ENCODE assay signal across 11 cellular contexts in genomic region chr6:1611322-1611571, GRCh38. TPM values are rescaled to one million over a fixed set of nuclear protein-coding genes. Genes with fewer than 3 reads are reported as not detected.
DNase-seq lines count a peak whose midpoint lies in the region; ATAC-seq and TF ChIP-seq lines count a peak whose summit lies in the region.
"Had no signal": no experiment of that assay in that cellular context is flagged by ENCODE, and none has a peak within 500 bp of the region (broad histone marks: within the 10 kb centered on the region; RNA-seq: fewer than 3 reads in every experiment).

No MANE protein-coding gene starts in this region.

- peaks cover 13% of the 10 kb centered on the region for H3K4me1 ChIP-seq in Panc1 (ENCODE audit: control insufficient read depth, insufficient read depth, low read length)
- peaks cover 40 to 76% (median 68%) of the 10 kb centered on the region in 4 donors for H3K4me1 ChIP-seq in stomach
- peaks cover 44% of the 10 kb centered on the region for H3K4me1 ChIP-seq in effector memory CD4-positive, alpha-beta T cell (ENCODE audit: control insufficient read depth, insufficient read depth, low read length, poor library complexity, severe bottlenecking)

- no peak overlapping the region for H3K4me3 Mint-ChIP-seq in activated naive CD4-positive, alpha-beta T cell treated with anti-CD3 and anti-CD28 coated beads for 36 hours

- in situ Hi-C loops in Panc1 (cut with HindIII; ENCODE audit: low pct_unique_long_range_greater_than_20kb, low sequenced_read_pairs) = no loop called here

- no peak for TF ChIP-seq POLR2A in stomach (IDR thresholded peaks at IDR 0.05)

- 0 to 4% (median 3%) methylated on average over 13 to 38 of the region's 38 CpGs for WGBS in stomach, 5 donors

- H3K27ac ChIP-seq in Panc1 (ENCODE audit: low read length) = no peak overlapping the region
- H3K27ac ChIP-seq in stomach = peak overlapping the region in 2 of 5 donors; percentile 83 to 85
- H3K27ac ChIP-seq in effector memory CD4-positive, alpha-beta T cell (ENCODE audit: insufficient read depth, low read length, poor library complexity, severe bottlenecking) = no peak overlapping the region
- no peak overlapping the region for H3K27ac ChIP-seq in caudate nucleus (ENCODE audit: low read depth, low read length)

- no peak for TF ChIP-seq EP300 in stomach (IDR thresholded peaks at IDR 0.05)

- TF ChIP-seq CTCF in Panc1 (IDR thresholded peaks at IDR 0.05) = peak; percentile 85
- no peak for TF ChIP-seq CTCF in stomach (IDR thresholded peaks at IDR 0.05)

- no peak overlapping the region for H3K27ac Mint-ChIP-seq in activated naive CD4-positive, alpha-beta T cell treated with anti-CD3 and anti-CD28 coated beads for 36 hours

- peak; percentile 63 for ATAC-seq in Panc1

- H3K4me3 ChIP-seq in Panc1 (ENCODE audit: low read depth in 2 of 2, low read length in 2 of 2) (peak overlapping the region; percentile 62 to 79), stomach (peak overlapping the region; percentile 52 to 68 (median 64))
- no peak overlapping the region for H3K4me3 ChIP-seq in effector memory CD4-positive, alpha-beta T cell (ENCODE audit: insufficient read depth, low read depth, low read length, poor library complexity, severe bottlenecking)

- H3K27me3 ChIP-seq in Panc1 (ENCODE audit: control insufficient read depth, insufficient read depth, low read length) (peaks cover 3% of the 10 kb centered on the region; the same call in 1 of the 2 replicates), stomach (peaks cover 49 to 97% (median 83%) of the 10 kb centered on the region in 3 donors)
- H3K27me3 ChIP-seq in effector memory CD4-positive, alpha-beta T cell (replicated peaks; ENCODE audit: control insufficient read depth, insufficient read depth, low read length, poor library complexity, severe bottlenecking) = peaks cover 73% of the 10 kb centered on the region

- H3K27me3 Mint-ChIP-seq in activated naive CD4-positive, alpha-beta T cell treated with anti-CD3 and anti-CD28 coated beads for 36 hours (ENCODE audit: low read depth) = peaks cover 63% of the 10 kb centered on the region

- H3K9me3 ChIP-seq in Panc1 (ENCODE audit: control insufficient read depth, insufficient read depth, low read depth, low read length) (no peaks in the 10 kb centered on the region), stomach (peaks cover 0 to 4% (median 0%) of the 10 kb centered on the region in 4 donors)
- H3K9me3 ChIP-seq in effector memory CD4-positive, alpha-beta T cell (ENCODE audit: control insufficient read depth, low read length) = no peaks in the 10 kb centered on the region

- no peaks in the 10 kb centered on the region for H3K36me3 Mint-ChIP-seq in activated naive CD4-positive, alpha-beta T cell treated with anti-CD3 and anti-CD28 coated beads for 36 hours (ENCODE audit: low read depth)
- H3K36me3 Mint-ChIP-seq: activated naive CD8-positive, alpha-beta T cell; naive B cell had no signal

- CTCF ChIA-PET in Panc1 (lab: Charles Lee) = interaction anchor here (0.7 to 1.0 kb wide), 3 partner anchors 9 to 299 kb away, joined by 4 to 7 read pairs (median 6); no protein-coding TSS in a partner anchor
- CTCF ChIA-PET in activated naive CD4-positive, alpha-beta T cell treated with anti-CD3 and anti-CD28 coated beads for 36 hours (lab: Charles Lee) = interaction anchor here (1.5 kb wide), 1 partner anchor 493 kb away, joined by 5 read pairs; no protein-coding TSS in a partner anchor

- no peaks in the 10 kb centered on the region for H3K9me3 Mint-ChIP-seq in activated naive CD4-positive, alpha-beta T cell treated with anti-CD3 and anti-CD28 coated beads for 36 hours

- no TSS peak for BruUV-seq in Panc1 (replicated peaks; lab: Mats Ljungman, UMichigan)

- H3K36me3 ChIP-seq in Panc1 (ENCODE audit: control insufficient read depth, insufficient read depth, low read length) (no peaks in the 10 kb centered on the region), stomach (no peaks in the 10 kb centered on the region)
- H3K36me3 ChIP-seq in effector memory CD4-positive, alpha-beta T cell (ENCODE audit: control insufficient read depth, insufficient read depth, low read length) = no peaks in the 10 kb centered on the region

- POLR2A ChIA-PET in Panc1 (lab: Charles Lee) = interaction anchor here (0.7 to 1.0 kb wide), 2 partner anchors 13 to 498 kb away, joined by 3 to 6 read pairs; no protein-coding TSS in a partner anchor

- H3K4me1 Mint-ChIP-seq in activated naive CD4-positive, alpha-beta T cell treated with anti-CD3 and anti-CD28 coated beads for 36 hours (ENCODE audit: low read depth) = peaks cover 39% of the 10 kb centered on the region

- DNase-seq in NCI-H1417 (lab: John Stamatoyannopoulos, UW) (peak in 2 of 3 experiments; percentile 39 to 61), NCI-H1417 treated with DMSO at 0.1 percent for 48 hours (lab: John Stamatoyannopoulos, UW) (no peak), Panc1 (ENCODE audit: low read depth, low spot score) (no peak), fibroblast of peridontal ligament (ENCODE audit: extremely low read depth) (peak; percentile 35), stomach (no peak), caudate nucleus (lab: John Stamatoyannopoulos, UW) (no peak)
- DNase-seq in effector memory CD4-positive, alpha-beta T cell = no peak
- no peak for DNase-seq in activated naive CD4-positive, alpha-beta T cell treated with anti-CD3 and anti-CD28 coated beads for 36 hours
- DNase-seq: SHP77 treated with DMSO at 0.1 percent for 48 hours had no signal

- intact Hi-C loops in Panc1 (cut with micrococcal nuclease; ENCODE audit: unreplicated experiment) = no loop called here
- intact Hi-C loops in stomach (cut with DNase I; ENCODE audit: low total_unique reads) = no loop called here
- intact Hi-C loops in activated naive CD4-positive, alpha-beta T cell treated with anti-CD3 and anti-CD28 coated beads for 36 hours (cut with micrococcal nuclease) = loop anchor here (5.0 kb wide), 3 partner anchors 161 to 1451 kb away; no protein-coding TSS in a partner anchor

RNA-seq across cellular contexts. Expression of gene FOXC1, which starts 1.5 kb away (rescaled TPM):
- total RNA-seq in Panc1 (2021; ENCODE audit: unreplicated experiment) (6.7 TPM), stomach (1 to 10 TPM; 2.0 to 8.3 (median 4.7) TPM)
- polyA plus RNA-seq in Panc1 (2012; ENCODE audit: insufficient read length) = 3.5 TPM
- polyA plus RNA-seq in stomach = 1 to 10 TPM in 1 of 3 donors, under 1 TPM in 2; 0.25 to 1.7 (median 0.31) TPM
- not detected for total RNA-seq in activated naive CD4-positive, alpha-beta T cell treated with anti-CD3 and anti-CD28 coated beads for 36 hours

Comparison
In these comparisons a context has a peak if more than half of its experiments do, and no peak if none do; other contexts are left out.
1. DNase-seq: peak in NCI-H1417 (2 of 3) and fibroblast of peridontal ligament (single experiment); none in NCI-H1417 treated with DMSO at 0.1 percent for 48 hours (single experiment), Panc1 (single experiment), stomach (single experiment), effector memory CD4-positive, alpha-beta T cell (0 of 3), activated naive CD4-positive, alpha-beta T cell treated with anti-CD3 and anti-CD28 coated beads for 36 hours (single experiment) and caudate nucleus (0 of 61).